ENCODE assay signal across 8 cellular contexts in genomic region chr17:77449373-77449907, GRCh38.
DNase-seq lines count a peak whose midpoint lies in the region; ATAC-seq and TF ChIP-seq lines count a peak whose summit lies in the region.

No MANE protein-coding gene starts in this region.

- H3K4me3 ChIP-seq in HCT116 (replicated peaks in 1 of 2; ENCODE audit: low read depth in 1 of 2, low read length in 2 of 2) (no peak overlapping the region), MG63 (no peak overlapping the region), PC-9 (no peak overlapping the region)

- TF ChIP-seq RAD21 in HCT116 (IDR thresholded peaks at IDR 0.05; ENCODE audit: low read depth), result no peak

- CTCF ChIA-PET in HCT116 (lab: Charles Lee) (no interaction called here), PC-9 (lab: Charles Lee) (no interaction called here)

- H3K9me3 ChIP-seq in HCT116 (ENCODE audit: control insufficient read depth in 1 of 2, insufficient read depth in 1 of 2, low read depth in 1 of 2, low read length in 2 of 2) (no peaks in the 10 kb centered on the region), MG63 (no peaks in the 10 kb centered on the region), PC-9 (ENCODE audit: insufficient read depth, low read depth) (no peaks in the 10 kb centered on the region)

- H3K27me3 Mint-ChIP-seq in activated T-helper 1 cell treated with anti-CD3 and anti-CD28 coated beads, Interleukin-12 subunit alpha, Interleukin-12 subunit beta, Interleukin-2, Interleukin-4 antibody, amounts not matched to agents 30 ng/mL and 10 ng/mL and 1 ng/mL, durations not matched to agents 14 hours and 24 hours and 36 hours (ENCODE audit: insufficient read depth), result no peaks in the 10 kb centered on the region
- no peaks in the 10 kb centered on the region for H3K27me3 Mint-ChIP-seq in stimulated activated memory B cell treated with anti-CD40 and anti-IgM and Interleukin-4, amounts not matched to agents 10 μg/mL and 1 μg/mL and 100 μg/mL, for 72 hours

- H3K4me2 ChIP-seq in HCT116 (ENCODE audit: low read length), result peak overlapping the region; percentile 47
- H3K4me2 ChIP-seq in PC-9, result no peak overlapping the region

- POLR2A ChIA-PET in HCT116 (lab: Charles Lee), result interaction anchor here (1.8 kb wide), 1 partner anchor 118 kb away, joined by 3 read pairs; no protein-coding TSS in a partner anchor
- POLR2A ChIA-PET in PC-9 (lab: Charles Lee; ENCODE audit: unreplicated experiment), result interaction anchor here (0.6 kb wide), 1 partner anchor 55 kb away, joined by 4 read pairs; no protein-coding TSS in a partner anchor

- intact Hi-C loops in HCT116 (cut with micrococcal nuclease) (no loop called here), PC-9 (cut with micrococcal nuclease; ENCODE audit: unreplicated experiment) (no loop called here)
- intact Hi-C loops in activated T-helper 1 cell treated with anti-CD3 and anti-CD28 coated beads, Interleukin-12 subunit alpha, Interleukin-12 subunit beta, Interleukin-2, Interleukin-4 antibody, amounts not matched to agents 30 ng/mL and 10 ng/mL and 1 ng/mL, durations not matched to agents 14 hours and 24 hours and 36 hours (cut with micrococcal nuclease), result no loop called here

- H3F3A ChIP-seq in PC-9 (ENCODE audit: insufficient read depth, low read depth), result no peaks in the 10 kb centered on the region; the same call in 1 of the 2 replicates

- no peaks in the 10 kb centered on the region for H3K9me2 ChIP-seq in HCT116 (ENCODE audit: insufficient read depth)
- H3K9me2 ChIP-seq in PC-9 (ENCODE audit: insufficient read depth), result no peaks in the 10 kb centered on the region

- ATAC-seq in HCT116, result peak; percentile 14
- ATAC-seq in stimulated activated memory B cell treated with anti-CD40 and anti-IgM and Interleukin-4, amounts not matched to agents 10 μg/mL and 1 μg/mL and 100 μg/mL, for 72 hours, result no peak

- H3K9ac ChIP-seq in HCT116 (ENCODE audit: low read length), result no peak overlapping the region

- H3K9me3 Mint-ChIP-seq in activated T-helper 1 cell treated with anti-CD3 and anti-CD28 coated beads, Interleukin-12 subunit alpha, Interleukin-12 subunit beta, Interleukin-2, Interleukin-4 antibody, amounts not matched to agents 30 ng/mL and 10 ng/mL and 1 ng/mL, durations not matched to agents 14 hours and 24 hours and 36 hours, result no peaks in the 10 kb centered on the region
- H3K9me3 Mint-ChIP-seq in stimulated activated memory B cell treated with anti-CD40 and anti-IgM and Interleukin-4, amounts not matched to agents 10 μg/mL and 1 μg/mL and 100 μg/mL, for 72 hours, result no peaks in the 10 kb centered on the region

- H3K27ac ChIP-seq in HCT116 (ENCODE audit: low read depth, low read length), result peak overlapping the region; percentile 19; the same call in 1 of the 2 replicates
- no peak overlapping the region for H3K27ac ChIP-seq in PC-9

- peaks cover 68% of the 10 kb centered on the region for H3K79me2 ChIP-seq in HCT116 (ENCODE audit: insufficient read depth, low read length)
- H3K79me2 ChIP-seq in PC-9 (ENCODE audit: low read depth), result no peaks in the 10 kb centered on the region

- peaks cover 10% of the 10 kb centered on the region for H3K36me3 Mint-ChIP-seq in activated T-helper 1 cell treated with anti-CD3 and anti-CD28 coated beads, Interleukin-12 subunit alpha, Interleukin-12 subunit beta, Interleukin-2, Interleukin-4 antibody, amounts not matched to agents 30 ng/mL and 10 ng/mL and 1 ng/mL, durations not matched to agents 14 hours and 24 hours and 36 hours (ENCODE audit: low read depth)
- H3K36me3 Mint-ChIP-seq in stimulated activated memory B cell treated with anti-CD40 and anti-IgM and Interleukin-4, amounts not matched to agents 10 μg/mL and 1 μg/mL and 100 μg/mL, for 72 hours, result peaks cover 31% of the 10 kb centered on the region

- no peak for DNase-seq in HCT116 (ENCODE audit: low read depth, low spot score)
- no peak for DNase-seq in activated T-helper 1 cell treated with anti-CD3 and anti-CD28 coated beads, Interleukin-12 subunit alpha, Interleukin-12 subunit beta, Interleukin-2, Interleukin-4 antibody, amounts not matched to agents 30 ng/mL and 10 ng/mL and 1 ng/mL, durations not matched to agents 14 hours and 24 hours and 36 hours (ENCODE audit: low spot score)
- peak; percentile 80 for DNase-seq in islet precursor cell
- DNase-seq in hypothalamus (lab: John Stamatoyannopoulos, UW), result no peak
- no peak for DNase-seq in MG63
- no peak for DNase-seq in PC-9
- DNase-seq in dermis blood vessel endothelial cell, result no peak

- H3K27ac Mint-ChIP-seq in activated T-helper 1 cell treated with anti-CD3 and anti-CD28 coated beads, Interleukin-12 subunit alpha, Interleukin-12 subunit beta, Interleukin-2, Interleukin-4 antibody, amounts not matched to agents 30 ng/mL and 10 ng/mL and 1 ng/mL, durations not matched to agents 14 hours and 24 hours and 36 hours, result peak overlapping the region; percentile 92
- peak overlapping the region; percentile 100 for H3K27ac Mint-ChIP-seq in stimulated activated memory B cell treated with anti-CD40 and anti-IgM and Interleukin-4, amounts not matched to agents 10 μg/mL and 1 μg/mL and 100 μg/mL, for 72 hours

- H4K20me1 ChIP-seq in HCT116 (ENCODE audit: insufficient read depth) (no peaks in the 10 kb centered on the region; the same call in 1 of the 2 replicates), PC-9 (ENCODE audit: insufficient read depth) (peaks cover 54% of the 10 kb centered on the region)

- H2AFZ ChIP-seq in HCT116 (ENCODE audit: low read depth, low read length, poor library complexity, severe bottlenecking) (no peak overlapping the region), PC-9 (no peak overlapping the region)

- TF ChIP-seq CTCF in HCT116 (IDR thresholded peaks at IDR 0.05 in 2 of 3, conservative IDR thresholded peaks at IDR 0.05 in 1 of 3; ENCODE audit: borderline replicate concordance in 1 of 3, insufficient read depth in 1 of 3, low read depth in 2 of 3, low read length in 2 of 3) (no peak), PC-9 (conservative IDR thresholded peaks at IDR 0.05) (no peak)

- no TSS peak for BruUV-seq in HCT116 (replicated peaks; lab: Mats Ljungman, UMichigan)
- no TSS peak for BruUV-seq in PC-9 (replicated peaks; lab: Mats Ljungman, UMichigan)

- H3K4me1 ChIP-seq in HCT116 (ENCODE audit: control insufficient read depth in 1 of 2, insufficient read depth in 2 of 2, low read length in 2 of 2) (peaks cover 25 to 33% of the 10 kb centered on the region in 2 experiments), PC-9 (replicated peaks; ENCODE audit: insufficient read depth) (no peaks in the 10 kb centered on the region)

- RAD21 ChIA-PET in HCT116 (lab: Charles Lee; ENCODE audit: low non-redundant PET in 1 of 2, low total read pairs in 2 of 2, uncharacterized antibody in 2 of 2, unreplicated experiment in 2 of 2), result no interaction called here

- H3K27me3 ChIP-seq in HCT116 (ENCODE audit: insufficient read depth, low read length), result no peaks in the 10 kb centered on the region
- no peaks in the 10 kb centered on the region for H3K27me3 ChIP-seq in MG63
- no peaks in the 10 kb centered on the region for H3K27me3 ChIP-seq in PC-9 (ENCODE audit: insufficient read depth, low read depth)

- no peak for TF ChIP-seq POLR2A in HCT116 (IDR thresholded peaks at IDR 0.05; ENCODE audit: borderline replicate concordance, extremely low read depth, insufficient read depth, insufficient read length)

- H3K4me3 Mint-ChIP-seq in activated T-helper 1 cell treated with anti-CD3 and anti-CD28 coated beads, Interleukin-12 subunit alpha, Interleukin-12 subunit beta, Interleukin-2, Interleukin-4 antibody, amounts not matched to agents 30 ng/mL and 10 ng/mL and 1 ng/mL, durations not matched to agents 14 hours and 24 hours and 36 hours, result peak overlapping the region; percentile 95
- H3K4me3 Mint-ChIP-seq in stimulated activated memory B cell treated with anti-CD40 and anti-IgM and Interleukin-4, amounts not matched to agents 10 μg/mL and 1 μg/mL and 100 μg/mL, for 72 hours, result peak overlapping the region; percentile 92

- peaks cover 72% of the 10 kb centered on the region for H3K4me1 Mint-ChIP-seq in activated T-helper 1 cell treated with anti-CD3 and anti-CD28 coated beads, Interleukin-12 subunit alpha, Interleukin-12 subunit beta, Interleukin-2, Interleukin-4 antibody, amounts not matched to agents 30 ng/mL and 10 ng/mL and 1 ng/mL, durations not matched to agents 14 hours and 24 hours and 36 hours (ENCODE audit: low read depth)
- peaks cover 63% of the 10 kb centered on the region for H3K4me1 Mint-ChIP-seq in stimulated activated memory B cell treated with anti-CD40 and anti-IgM and Interleukin-4, amounts not matched to agents 10 μg/mL and 1 μg/mL and 100 μg/mL, for 72 hours

- H3K36me3 ChIP-seq in HCT116 (ENCODE audit: control insufficient read depth in 1 of 2, insufficient read depth in 2 of 2, low read length in 2 of 2) (no peaks in the 10 kb centered on the region), MG63 (peaks cover 49% of the 10 kb centered on the region), PC-9 (ENCODE audit: low read depth) (no peaks in the 10 kb centered on the region)

TF ChIP-seq in HCT116, 20 proteins besides CTCF, POLR2A, EP300 and RAD21 (continues in another document):
- TF ChIP-seq POLR2AphosphoS5 (IDR thresholded peaks at IDR 0.05; ENCODE audit: low read depth, low read length) (no peak), TCF7L2 (IDR thresholded peaks at IDR 0.05; ENCODE audit: borderline replicate concordance, extremely low read depth, insufficient read depth, insufficient read length) (no peak), CEBPB (IDR thresholded peaks at IDR 0.05; ENCODE audit: low read depth) (no peak), JUND (IDR thresholded peaks at IDR 0.05) (no peak), EZH2 (IDR thresholded peaks at IDR 0.05) (no peak), EZH2phosphoT487 (IDR thresholded peaks at IDR 0.05; ENCODE audit: borderline replicate concordance) (no peak), ATF3 (IDR thresholded peaks at IDR 0.05) (no peak)
